Comparison of ENCODE assay signal across 8 cellular contexts in the genomic region with DNA sequence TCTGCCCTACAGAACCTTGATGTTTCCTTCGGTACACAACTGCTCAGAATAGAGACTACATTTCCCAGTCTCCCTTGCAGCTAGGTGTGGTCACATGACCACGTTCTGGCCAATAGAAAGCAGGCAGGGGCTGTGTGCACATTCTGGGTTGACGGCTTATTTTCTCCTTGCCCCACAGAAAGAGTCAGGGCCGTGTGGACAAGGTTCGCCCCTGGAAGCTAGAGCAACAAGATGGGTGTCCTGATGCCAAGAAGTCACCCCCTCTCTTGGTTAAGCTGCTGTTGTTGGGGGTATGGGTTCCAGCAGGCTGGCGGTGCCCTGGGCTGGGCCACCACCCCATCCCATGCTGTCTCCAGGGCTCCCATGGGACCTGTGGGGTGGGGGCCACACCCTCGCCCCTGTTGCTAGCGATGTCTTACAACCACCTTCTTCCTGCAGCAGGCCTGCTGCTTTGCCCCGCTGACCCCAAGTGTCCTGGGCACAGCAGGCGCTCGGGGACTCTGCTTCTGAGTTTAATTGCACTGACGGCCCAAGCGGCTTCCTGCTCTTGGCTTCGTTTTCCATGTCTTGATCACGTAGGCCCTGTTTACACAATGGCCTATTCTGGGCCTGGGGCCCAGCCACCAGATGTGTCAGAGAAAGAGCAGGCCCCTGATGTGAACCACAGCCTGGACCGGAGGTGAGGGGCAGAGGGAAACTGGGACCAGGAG. TPM values are rescaled to one million over a fixed set of nuclear protein-coding genes. Genes with fewer than 3 reads are reported as not detected.
DNase-seq lines count a peak whose midpoint lies in the region; ATAC-seq and TF ChIP-seq lines count a peak whose summit lies in the region.

No MANE protein-coding gene starts in this region.

- H3K27ac ChIP-seq in OCI-LY1 (ENCODE audit: low read depth, low read length, poor library complexity, severe bottlenecking) (peak overlapping the region; percentile 78), aorta (ENCODE audit: low read depth in 1 of 2, low read length in 2 of 2) (peak overlapping the region; percentile 50 to 97)

- H4K20me1 ChIP-seq in OCI-LY1 (ENCODE audit: insufficient read depth, low read length) = no peaks in the 10 kb centered on the region

- H3K4me1 Mint-ChIP-seq in activated naive CD4-positive, alpha-beta T cell treated with anti-CD3 and anti-CD28 coated beads, Interleukin-2, amount 10 ng/mL, durations not matched to agents 7 days and 5 days = peaks cover 4% of the 10 kb centered on the region

- H3K36me3 ChIP-seq in OCI-LY1 (ENCODE audit: insufficient read depth, low read length) (no peaks in the 10 kb centered on the region), aorta (ENCODE audit: control insufficient read depth in 1 of 2, insufficient read depth in 2 of 2, low read length in 1 of 2) (no peaks in the 10 kb centered on the region)

- no peaks in the 10 kb centered on the region for H3K9me3 ChIP-seq in OCI-LY1 (ENCODE audit: low read length)
- H3K9me3 ChIP-seq in aorta (ENCODE audit: control insufficient read depth, low read length) = no peaks in the 10 kb centered on the region

- H2AFZ ChIP-seq in OCI-LY1 (ENCODE audit: low read length) = peak overlapping the region; percentile 59; the same call in 1 of the 2 replicates

- H3K9ac ChIP-seq in OCI-LY1 (ENCODE audit: low read length) = peak overlapping the region; percentile 50; the same call in 1 of the 2 replicates

- peak overlapping the region; percentile 82 for H3K4me2 ChIP-seq in OCI-LY1 (ENCODE audit: low read length)

- no peak for TF ChIP-seq CTCF in OCI-LY1 (IDR thresholded peaks at IDR 0.05; ENCODE audit: low read length)

- H3K27me3 Mint-ChIP-seq in activated naive CD4-positive, alpha-beta T cell treated with anti-CD3 and anti-CD28 coated beads, Interleukin-2, amount 10 ng/mL, durations not matched to agents 7 days and 5 days = peaks cover 22% of the 10 kb centered on the region

- H3K27me3 ChIP-seq in OCI-LY1 (ENCODE audit: insufficient read depth, low read length) (no peaks in the 10 kb centered on the region), aorta (ENCODE audit: control insufficient read depth in 1 of 2, insufficient read depth in 2 of 2, low read length in 1 of 2) (no peaks in the 10 kb centered on the region)

- no peak overlapping the region for H3K4me3 Mint-ChIP-seq in activated naive CD4-positive, alpha-beta T cell treated with anti-CD3 and anti-CD28 coated beads, Interleukin-2, amount 10 ng/mL, durations not matched to agents 7 days and 5 days

- ATAC-seq in GM19025 (IDR thresholded peaks at IDR 0.05; ENCODE audit: low read depth, unreplicated experiment) (peak; percentile 66), HG03571 (IDR thresholded peaks at IDR 0.05; ENCODE audit: unreplicated experiment) (peak; percentile 58), aorta (ENCODE audit: low FRiP score) (peak; percentile 87)

- H3K4me1 ChIP-seq in OCI-LY1 (ENCODE audit: insufficient read depth, low read length, severe bottlenecking) = peaks cover 22% of the 10 kb centered on the region
- H3K4me1 ChIP-seq in aorta (ENCODE audit: control insufficient read depth in 1 of 2, insufficient read depth in 2 of 2, low read length in 2 of 2) = peaks cover 0 to 2% of the 10 kb centered on the region in 2 donors

- peak; percentile 21 to 34 for DNase-seq in AML-193 (lab: John Stamatoyannopoulos, UW)
- peak; percentile 70 for DNase-seq in activated naive CD4-positive, alpha-beta T cell treated with anti-CD3 and anti-CD28 coated beads, Interleukin-2, amount 10 ng/mL, durations not matched to agents 7 days and 5 days
- DNase-seq in germinal center (ENCODE audit: low spot score) = peak; percentile 78
- DNase-seq in occipital lobe (lab: John Stamatoyannopoulos, UW) = peak; percentile 68
- peak; percentile 91 to 92 for DNase-seq in aorta

- intact Hi-C loops in aorta (cut with DNase I) = loop anchor here (2.0 to 10.0 kb wide), 6 partner anchors 40 to 255 kb away; partner anchors contain the start of genes MGLL (in 2 of the 2) and KBTBD12 (in 1 of the 2)

- H3K27ac Mint-ChIP-seq in activated naive CD4-positive, alpha-beta T cell treated with anti-CD3 and anti-CD28 coated beads, Interleukin-2, amount 10 ng/mL, durations not matched to agents 7 days and 5 days = no peak overlapping the region

- H3K4me3 ChIP-seq in OCI-LY1 (ENCODE audit: low read depth, low read length, poor library complexity, severe bottlenecking) = peak overlapping the region; percentile 56
- H3K4me3 ChIP-seq in aorta (ENCODE audit: low read length in 2 of 2) = no peak overlapping the region

- CTCF ChIA-PET in activated naive CD4-positive, alpha-beta T cell treated with anti-CD3 and anti-CD28 coated beads, Interleukin-2, amount 10 ng/mL, durations not matched to agents 7 days and 5 days (lab: Charles Lee) = interaction anchor here (1.0 to 1.5 kb wide), 4 partner anchors 14 to 273 kb away, joined by 3 to 5 read pairs (median 4); no protein-coding TSS in a partner anchor

- WGBS in aorta, 2 donors = 1 to 5% methylated on average over 16 of the region's 16 CpGs

- H3K36me3 Mint-ChIP-seq in activated naive CD4-positive, alpha-beta T cell treated with anti-CD3 and anti-CD28 coated beads, Interleukin-2, amount 10 ng/mL, durations not matched to agents 7 days and 5 days = no peaks in the 10 kb centered on the region

- no peaks in the 10 kb centered on the region for H3K9me3 Mint-ChIP-seq in activated naive CD4-positive, alpha-beta T cell treated with anti-CD3 and anti-CD28 coated beads, Interleukin-2, amount 10 ng/mL, durations not matched to agents 7 days and 5 days

- H3K9me2 ChIP-seq in OCI-LY1 (ENCODE audit: low read depth, low read length) = no peaks in the 10 kb centered on the region

- H3K79me2 ChIP-seq in OCI-LY1 (ENCODE audit: insufficient read depth, low read length) = no peaks in the 10 kb centered on the region

- no peaks in the 10 kb centered on the region for H3F3A ChIP-seq in OCI-LY1 (ENCODE audit: insufficient read depth, low read length)

RNA-seq across cellular contexts. Expression of gene ABTB1, which starts 24.9 kb away (rescaled TPM):
- total RNA-seq in occipital lobe (4.7 TPM), aorta (10 to 100 TPM; 49.8 to 75.4 TPM)
- 100 to 1,000 TPM in 1 of 2 donors, 10 to 100 TPM in 1; 28.7 to 263 TPM for polyA plus RNA-seq in aorta

Comparison
In these comparisons a context has a peak if more than half of its experiments do, and no peak if none do; other contexts are left out.
1. DNase-seq: peak in every context shown above with its lines; median percentile 92 in aorta; 78 in germinal center; 70 in activated naive CD4-positive, alpha-beta T cell treated with anti-CD3 and anti-CD28 coated beads, Interleukin-2, amount 10 ng/mL, durations not matched to agents 7 days and 5 days; 68 in occipital lobe; 28 in AML-193.